8 cellular contexts compared by ENCODE assay signal in genomic region chr1:239951518-239952130, GRCh38.
DNase-seq lines count a peak whose midpoint lies in the region; ATAC-seq, FAIRE-seq and TF ChIP-seq lines count a peak whose summit lies in the region.

No MANE protein-coding gene starts in this region.

- peak; percentile 26 for DNase-seq in AG04449 (ENCODE audit: low read depth, low spot score)
- peak; percentile 18 for DNase-seq in GM12891 (ENCODE audit: insufficient read length, low spot score)
- peak; percentile 23 for DNase-seq in NCI-H748 treated with DMSO at 0.1 percent for 48 hours (lab: John Stamatoyannopoulos, UW)
- peak; percentile 11 for DNase-seq in activated CD8-positive, alpha-beta memory T cell treated with anti-CD3 and anti-CD28 coated beads, Interleukin-2, amount 50 U/mL, for 1 hour (ENCODE audit: extremely low read depth)
- peak; percentile 73 for DNase-seq in fibroblast of pulmonary artery (ENCODE audit: low read depth)
- DNase-seq in omental fat pad (ENCODE audit: low spot score): peak; percentile 73

- peak; percentile 64 for TF ChIP-seq CTCF in AG04449 (IDR thresholded peaks at IDR 0.05; ENCODE audit: insufficient read depth, low read length, missing control alignments)
- TF ChIP-seq CTCF in fibroblast of pulmonary artery (IDR thresholded peaks at IDR 0.05; ENCODE audit: low read length, missing control alignments): peak; percentile 67
- TF ChIP-seq CTCF in omental fat pad (IDR thresholded peaks at IDR 0.05): no peak

- H3K4me3 ChIP-seq in AG04449 (ENCODE audit: low read depth, low read length): no peak overlapping the region
- no peak overlapping the region for H3K4me3 ChIP-seq in fibroblast of pulmonary artery (replicated peaks; ENCODE audit: low read depth, low read length)

- ATAC-seq in HG03378 (IDR thresholded peaks at IDR 0.05; ENCODE audit: unreplicated experiment) (peak; percentile 72), omental fat pad (ENCODE audit: low FRiP score) (no peak), HG02840 (IDR thresholded peaks at IDR 0.05; ENCODE audit: low FRiP score, unreplicated experiment) (no peak)

- no peak for FAIRE-seq in GM12891 (lab: Jason Lieb, UNC)

- no peak for TF ChIP-seq POLR2A in GM12891 (IDR thresholded peaks at IDR 0.05; ENCODE audit: low read depth, low read length)

- POLR2A ChIA-PET in AG04449 (lab: Yijun Ruan, JAX): no interaction called here

- CTCF ChIA-PET in AG04449 (lab: Yijun Ruan, JAX): interaction anchor here (0.7 to 10.9 kb wide), 23 partner anchors 7 to 741 kb away, joined by 3 to 110 read pairs (median 6); no protein-coding TSS in a partner anchor

TF ChIP-seq in GM12891, 5 proteins besides CTCF, POLR2A, EP300 and RAD21:
- TF ChIP-seq POLR2AphosphoS5 (IDR thresholded peaks at IDR 0.05; ENCODE audit: low read depth, low read length) (no peak), POU2F2 (IDR thresholded peaks at IDR 0.05; ENCODE audit: low read depth, low read length) (no peak), TAF1 (IDR thresholded peaks at IDR 0.05; ENCODE audit: low read depth, low read length) (no peak), SPI1 (IDR thresholded peaks at IDR 0.05; ENCODE audit: low read depth, low read length) (no peak), PAX5 (IDR thresholded peaks at IDR 0.05; ENCODE audit: insufficient read depth, low read length, severe bottlenecking) (no peak)
TF ChIP-seq in GM12891: peak in this region for 0.

Comparison
In these comparisons a context has a peak if more than half of its experiments do, and no peak if none do; other contexts are left out.
1. DNase-seq: peak in every context shown above with its lines; median percentile 73 in fibroblast of pulmonary artery; 73 in omental fat pad; 26 in AG04449; 23 in NCI-H748 treated with DMSO at 0.1 percent for 48 hours; 18 in GM12891; 11 in activated CD8-positive, alpha-beta memory T cell treated with anti-CD3 and anti-CD28 coated beads, Interleukin-2, amount 50 U/mL, for 1 hour.
2. CTCF ChIP-seq: peak in AG04449 (single experiment) and fibroblast of pulmonary artery (single experiment); none in omental fat pad (0 of 3).